ENCODE assay signal across 10 cellular contexts in genomic region chr11:126115253-126115540, GRCh38. TPM values are rescaled to one million over a fixed set of nuclear protein-coding genes. Genes with fewer than 3 reads are reported as not detected.
DNase-seq lines count a peak whose midpoint lies in the region; ATAC-seq and TF ChIP-seq lines count a peak whose summit lies in the region.
"Had no signal": no experiment of that assay in that cellular context is flagged by ENCODE, and none has a peak within 500 bp of the region (broad histone marks: within the 10 kb centered on the region; RNA-seq: fewer than 3 reads in every experiment).

No MANE protein-coding gene starts in this region.

- intact Hi-C loops in tibial artery (cut with DNase I; ENCODE audit: low total_unique reads) = no loop called here

- no peaks in the 10 kb centered on the region for H3K36me3 ChIP-seq in SJCRH30
- H3K36me3 ChIP-seq in liver (ENCODE audit: control insufficient read depth in 4 of 4, insufficient read depth in 3 of 4, low read depth in 1 of 4, low read length in 3 of 4) = no peaks in the 10 kb centered on the region
- no peaks in the 10 kb centered on the region for H3K36me3 ChIP-seq in tibial artery
- H3K36me3 ChIP-seq in CD8-positive, alpha-beta memory T cell (ENCODE audit: insufficient read depth, low read length) = no peaks in the 10 kb centered on the region

- H3K4me3 ChIP-seq in SJCRH30 (no peak overlapping the region), liver (ENCODE audit: low read depth in 1 of 3, low read length in 3 of 3) (no peak overlapping the region), tibial artery (no peak overlapping the region)
- H3K4me3 ChIP-seq in CD8-positive, alpha-beta memory T cell (ENCODE audit: low read length) = no peak overlapping the region

- peak overlapping the region in 2 of 8 donors; percentile 43 to 66 for H3K27ac Mint-ChIP-seq in CD8-positive, alpha-beta memory T cell

- H3K27me3 ChIP-seq in SJCRH30 (no peaks in the 10 kb centered on the region), liver (ENCODE audit: control insufficient read depth in 4 of 4, insufficient read depth in 4 of 4, low read length in 3 of 4) (no peaks in the 10 kb centered on the region), tibial artery (no peaks in the 10 kb centered on the region)
- H3K27me3 ChIP-seq in CD8-positive, alpha-beta memory T cell (ENCODE audit: insufficient read depth, low read length, poor library complexity, severe bottlenecking) = no peaks in the 10 kb centered on the region

- DNase-seq in NCI-H1694 (lab: John Stamatoyannopoulos, UW) (peak; percentile 55), NCI-H1694 treated with DMSO at 0.1 percent for 48 hours (lab: John Stamatoyannopoulos, UW) (no peak), SJCRH30 (peak; percentile 87), tibial artery (peak; percentile 72 to 90)
- no peak for DNase-seq in CD8-positive, alpha-beta memory T cell
- DNase-seq: 8988T had no signal

- TF ChIP-seq RAD21 in liver (IDR thresholded peaks at IDR 0.05) = no peak

- H3K4me1 ChIP-seq in SJCRH30 (peaks cover 60% of the 10 kb centered on the region), liver (ENCODE audit: control insufficient read depth in 4 of 4, insufficient read depth in 4 of 4, low read length in 3 of 4) (peaks cover 20 to 40% (median 30%) of the 10 kb centered on the region in 4 donors), tibial artery (peaks cover 10 to 63% (median 43%) of the 10 kb centered on the region in 4 donors)
- no peaks in the 10 kb centered on the region for H3K4me1 ChIP-seq in CD8-positive, alpha-beta memory T cell (ENCODE audit: insufficient read depth, low read length)
- H3K4me1 ChIP-seq: parathyroid adenoma had no signal

- TF ChIP-seq CTCF in liver (IDR thresholded peaks at IDR 0.05; ENCODE audit: low read depth, low read length, missing input control) = no peak
- TF ChIP-seq CTCF in tibial artery (IDR thresholded peaks at IDR 0.05) = no peak

- ATAC-seq in GM21390 (IDR thresholded peaks at IDR 0.05; ENCODE audit: unreplicated experiment) = no peak
- no peak for ATAC-seq in GM18858 (IDR thresholded peaks at IDR 0.05; ENCODE audit: unreplicated experiment)

- H3K4me3 Mint-ChIP-seq in CD8-positive, alpha-beta memory T cell = no peak overlapping the region

- H3K9me3 ChIP-seq in SJCRH30 (replicated peaks) (no peaks in the 10 kb centered on the region), liver (ENCODE audit: control insufficient read depth in 4 of 4, low read length in 3 of 4) (no peaks in the 10 kb centered on the region), tibial artery (no peaks in the 10 kb centered on the region)
- no peaks in the 10 kb centered on the region for H3K9me3 ChIP-seq in CD8-positive, alpha-beta memory T cell (ENCODE audit: low read length)

- peaks cover 0 to 7% of the 10 kb centered on the region in 2 donors for H3K27me3 Mint-ChIP-seq in CD8-positive, alpha-beta memory T cell

- CTCF ChIA-PET in CD8-positive, alpha-beta memory T cell (lab: Charles Lee) = no interaction called here

- peak overlapping the region in 1 of 2 donors; percentile 28 for H3K9ac ChIP-seq in liver (ENCODE audit: low read depth in 1 of 2, low read length in 2 of 2)
- H3K9ac ChIP-seq: parathyroid adenoma had no signal

- POLR2A ChIA-PET in CD8-positive, alpha-beta memory T cell (lab: Charles Lee) = no interaction called here

- 16% methylated on average over 2 of the region's 2 CpGs for WGBS in liver

- H3K27ac ChIP-seq in SJCRH30 = peak overlapping the region; percentile 72
- H3K27ac ChIP-seq in liver (ENCODE audit: low read depth in 1 of 2, low read length in 2 of 2) = peak overlapping the region; percentile 45 to 92
- peak overlapping the region; percentile 62 to 70 for H3K27ac ChIP-seq in tibial artery
- H3K27ac ChIP-seq in CD8-positive, alpha-beta memory T cell (ENCODE audit: low read depth, low read length) = no peak overlapping the region
- H3K27ac ChIP-seq: parathyroid adenoma had no signal

- no peaks in the 10 kb centered on the region for H3K4me1 Mint-ChIP-seq in CD8-positive, alpha-beta memory T cell

- no peaks in the 10 kb centered on the region for H3K36me3 Mint-ChIP-seq in CD8-positive, alpha-beta memory T cell

- no peaks in the 10 kb centered on the region for H3K9me3 Mint-ChIP-seq in CD8-positive, alpha-beta memory T cell

TF ChIP-seq in liver, 16 proteins besides CTCF, POLR2A, EP300 and RAD21:
- TF ChIP-seq ATF3 (IDR thresholded peaks at IDR 0.05) = no peak
- no peak for TF ChIP-seq FOXA2 (IDR thresholded peaks at IDR 0.05)
- TF ChIP-seq REST (IDR thresholded peaks at IDR 0.05) = no peak
- TF ChIP-seq MAX (IDR thresholded peaks at IDR 0.05) = no peak
- TF ChIP-seq YY1 (IDR thresholded peaks at IDR 0.05) = no peak
TF ChIP-seq in liver: peak in this region for 0.

RNA-seq across cellular contexts. Expression of gene CDON, which starts 52.5 kb away (rescaled TPM):
- 59.6 and 76.1 TPM in 2 replicates for total RNA-seq in SJCRH30 (2014; rRNA removed; shearing (Covaris generic))
- 1 to 10 TPM; 7.1 to 7.4 TPM for total RNA-seq in liver
- polyA plus RNA-seq in liver = under 1 TPM; 0.69 to 0.85 TPM
- total RNA-seq in CD8-positive, alpha-beta memory T cell = 1 to 10 TPM; 1.7 to 2.0 TPM
- not detected for polyA plus RNA-seq in CD8-positive, alpha-beta memory T cell

Comparison
In these comparisons a context has a peak if more than half of its experiments do, and no peak if none do; other contexts are left out.
1. DNase-seq: peak in NCI-H1694 (single experiment), SJCRH30 (2 of 2) and tibial artery (2 of 2); none in NCI-H1694 treated with DMSO at 0.1 percent for 48 hours (single experiment) and CD8-positive, alpha-beta memory T cell (0 of 5).